ENCODE assay signal across 17 cellular contexts in the genomic region with DNA sequence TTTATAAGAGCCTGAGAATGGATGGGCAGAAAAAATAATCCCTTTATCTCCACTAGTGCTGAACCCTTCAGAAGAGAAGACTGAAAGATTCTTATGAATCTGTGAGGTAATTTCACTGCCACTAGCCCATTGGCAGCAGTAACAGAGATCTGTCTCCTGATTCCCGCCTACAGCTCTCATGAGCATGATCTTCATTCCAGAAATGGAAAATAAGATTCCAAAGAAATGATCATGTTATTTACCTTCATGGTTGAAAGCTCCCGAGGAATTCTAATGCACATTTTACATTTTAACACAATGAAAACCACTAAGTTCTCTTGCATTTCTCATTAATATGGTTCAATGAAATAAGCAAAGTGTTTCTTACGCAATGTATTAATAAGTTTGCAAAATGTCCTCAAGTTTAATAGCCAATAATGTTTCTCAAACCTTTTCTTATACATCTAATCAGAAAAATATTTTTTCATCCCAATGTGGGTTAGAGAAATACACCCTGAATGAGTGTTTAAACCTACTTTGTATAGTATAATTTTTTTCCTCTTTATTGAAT.
DNase-seq lines count a peak whose midpoint lies in the region; FAIRE-seq and TF ChIP-seq lines count a peak whose summit lies in the region.
"Had no signal": no experiment of that assay in that cellular context is flagged by ENCODE, and none has a peak within 500 bp of the region (broad histone marks: within the 10 kb centered on the region; RNA-seq: fewer than 3 reads in every experiment).

No MANE protein-coding gene starts in this region.

- TF ChIP-seq CTCF in astrocyte (IDR thresholded peaks at IDR 0.05; ENCODE audit: insufficient read depth, low read depth, low read length) (no peak), osteoblast (IDR thresholded peaks at IDR 0.05; ENCODE audit: extremely low read depth, low read depth, low read length) (no peak)

- H3K9me3 Mint-ChIP-seq in astrocyte (ENCODE audit: unreplicated experiment) = no peaks in the 10 kb centered on the region

- no peaks in the 10 kb centered on the region for H3K36me3 ChIP-seq in astrocyte (ENCODE audit: insufficient read depth, low read length)
- no peaks in the 10 kb centered on the region for H3K36me3 ChIP-seq in osteoblast (ENCODE audit: insufficient read depth, low read length)
- H3K36me3 ChIP-seq: SJSA1 had no signal

- no peaks in the 10 kb centered on the region for H3K79me2 ChIP-seq in astrocyte (ENCODE audit: insufficient read depth, low read length)
- no peaks in the 10 kb centered on the region for H3K79me2 ChIP-seq in osteoblast (ENCODE audit: insufficient read depth, low read length)

- peak; percentile 71 for DNase-seq in astrocyte (ENCODE audit: low read depth)
- peak; percentile 35 for DNase-seq in iris pigment epithelial cell (ENCODE audit: low read depth)
- peak; percentile 92 for DNase-seq in renal cortical epithelial cell (ENCODE audit: low read depth)
- DNase-seq in pons (ENCODE audit: low spot score) = no peak
- no peak for DNase-seq in cerebellum (ENCODE audit: low spot score)
- no peak for DNase-seq in osteoblast (ENCODE audit: insufficient read length, low spot score, missing footprints)
- DNase-seq: GDM1, GM23248, NCI-H1417, NCI-H187, NCI-H2107, NCI-H2227 treated with DMSO at 0.1 percent for 48 hours, NCI-H524 had no signal

- TF ChIP-seq EP300 in Ishikawa (IDR thresholded peaks at IDR 0.05; ENCODE audit: borderline replicate concordance) = peak; percentile 94

- FAIRE-seq in astrocyte (lab: Jason Lieb, UNC) = no peak

- TF ChIP-seq RAD21 in Ishikawa (IDR thresholded peaks at IDR 0.05; ENCODE audit: low read depth) = no peak

- peaks cover 4% of the 10 kb centered on the region for H3K4me1 Mint-ChIP-seq in astrocyte (ENCODE audit: low read depth, unreplicated experiment)
- H3K4me1 Mint-ChIP-seq: CD14-positive monocyte had no signal

- no peaks in the 10 kb centered on the region for H3K9me3 ChIP-seq in astrocyte (ENCODE audit: insufficient read depth, low read depth, low read length)
- H3K9me3 ChIP-seq in osteoblast (ENCODE audit: low read depth, low read length) = peaks cover 3% of the 10 kb centered on the region

- H2AFZ ChIP-seq in astrocyte (ENCODE audit: low read depth, low read length) = no peak overlapping the region
- no peak overlapping the region for H2AFZ ChIP-seq in osteoblast (ENCODE audit: low read length)
- H2AFZ ChIP-seq: GM23248 had no signal

- H3K9ac ChIP-seq in astrocyte (ENCODE audit: low read length) = no peak overlapping the region
- H3K9ac ChIP-seq: GM23248, KMS-11 had no signal

- H3K4me1 ChIP-seq in astrocyte (ENCODE audit: insufficient read depth, low read length) (no peaks in the 10 kb centered on the region), osteoblast (ENCODE audit: insufficient read depth, low read length) (no peaks in the 10 kb centered on the region)
- H3K4me1 ChIP-seq: SJSA1 had no signal

- no peaks in the 10 kb centered on the region for H4K20me1 ChIP-seq in astrocyte (ENCODE audit: insufficient read depth, low read length)
- no peaks in the 10 kb centered on the region for H4K20me1 ChIP-seq in osteoblast (ENCODE audit: insufficient read depth, low read length)

- H3K4me3 ChIP-seq in astrocyte (ENCODE audit: insufficient read depth, low read depth, low read length) (no peak overlapping the region), osteoblast (ENCODE audit: insufficient read depth, low read length) (no peak overlapping the region)
- H3K4me3 ChIP-seq: GM23248, SJSA1 had no signal

- H3K27me3 ChIP-seq in astrocyte (ENCODE audit: insufficient read depth, low read length) (no peaks in the 10 kb centered on the region), osteoblast (ENCODE audit: insufficient read depth, low read length) (no peaks in the 10 kb centered on the region)
- H3K27me3 ChIP-seq: SJSA1 had no signal

- no peak overlapping the region for H3K4me3 Mint-ChIP-seq in astrocyte (ENCODE audit: unreplicated experiment)
- H3K4me3 Mint-ChIP-seq: CD14-positive monocyte had no signal

- no peak overlapping the region for H3K27ac Mint-ChIP-seq in astrocyte (ENCODE audit: unreplicated experiment)
- H3K27ac Mint-ChIP-seq: CD14-positive monocyte had no signal

- peaks cover 3% of the 10 kb centered on the region for H3K27me3 Mint-ChIP-seq in astrocyte (ENCODE audit: low read depth, unreplicated experiment)

- no peaks in the 10 kb centered on the region for H3K36me3 Mint-ChIP-seq in astrocyte (ENCODE audit: low read depth, unreplicated experiment)
- H3K36me3 Mint-ChIP-seq: CD14-positive monocyte had no signal

- no peak overlapping the region for H3K27ac ChIP-seq in astrocyte (ENCODE audit: low read depth, low read length)
- H3K27ac ChIP-seq in osteoblast (ENCODE audit: low read depth, low read length) = no peak overlapping the region
- H3K27ac ChIP-seq: GM23248, KMS-11, SJSA1 had no signal

- peak overlapping the region; percentile 25 for H3K4me2 ChIP-seq in astrocyte (ENCODE audit: low read length)
- no peak overlapping the region for H3K4me2 ChIP-seq in osteoblast (ENCODE audit: insufficient read depth, low read length)
- H3K4me2 ChIP-seq: KMS-11 had no signal

TF ChIP-seq in Ishikawa, 13 proteins besides CTCF, POLR2A, EP300 and RAD21:
- TF ChIP-seq FOXM1 (IDR thresholded peaks at IDR 0.05; ENCODE audit: borderline replicate concordance, low read depth) (peak; percentile 85), TEAD4 (IDR thresholded peaks at IDR 0.05) (peak; percentile 96), CEBPB (IDR thresholded peaks at IDR 0.05) (peak; percentile 96), EGR1 (IDR thresholded peaks at IDR 0.05) (no peak), NFIC (IDR thresholded peaks at IDR 0.05) (peak; percentile 72), CREB1 (IDR thresholded peaks at IDR 0.05; ENCODE audit: low read depth) (0 out of 2 replicates have a peak, but pooled peaks have one; percentile 16), ZBTB7A (IDR thresholded peaks at IDR 0.05; ENCODE audit: low read depth) (no peak), TCF12 (IDR thresholded peaks at IDR 0.05; ENCODE audit: low read depth) (peak; percentile 72)
- TF ChIP-seq, protein P1, sequence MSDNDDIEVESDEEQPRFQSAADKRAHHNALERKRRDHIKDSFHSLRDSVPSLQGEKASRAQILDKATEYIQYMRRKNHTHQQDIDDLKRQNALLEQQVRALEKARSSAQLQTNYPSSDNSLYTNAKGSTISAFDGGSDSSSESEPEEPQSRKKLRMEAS (IDR thresholded peaks at IDR 0.05) = peak; percentile 54
TF ChIP-seq in Ishikawa: peak in this region for 7.

Comparison
In these comparisons a context has a peak if more than half of its experiments do, and no peak if none do; other contexts are left out.
1. DNase-seq: peak in astrocyte (single experiment), iris pigment epithelial cell (single experiment) and renal cortical epithelial cell (single experiment); none in pons (single experiment), cerebellum (single experiment) and osteoblast (single experiment).